ENCODE assay signal across 7 cellular contexts in the genomic region with DNA sequence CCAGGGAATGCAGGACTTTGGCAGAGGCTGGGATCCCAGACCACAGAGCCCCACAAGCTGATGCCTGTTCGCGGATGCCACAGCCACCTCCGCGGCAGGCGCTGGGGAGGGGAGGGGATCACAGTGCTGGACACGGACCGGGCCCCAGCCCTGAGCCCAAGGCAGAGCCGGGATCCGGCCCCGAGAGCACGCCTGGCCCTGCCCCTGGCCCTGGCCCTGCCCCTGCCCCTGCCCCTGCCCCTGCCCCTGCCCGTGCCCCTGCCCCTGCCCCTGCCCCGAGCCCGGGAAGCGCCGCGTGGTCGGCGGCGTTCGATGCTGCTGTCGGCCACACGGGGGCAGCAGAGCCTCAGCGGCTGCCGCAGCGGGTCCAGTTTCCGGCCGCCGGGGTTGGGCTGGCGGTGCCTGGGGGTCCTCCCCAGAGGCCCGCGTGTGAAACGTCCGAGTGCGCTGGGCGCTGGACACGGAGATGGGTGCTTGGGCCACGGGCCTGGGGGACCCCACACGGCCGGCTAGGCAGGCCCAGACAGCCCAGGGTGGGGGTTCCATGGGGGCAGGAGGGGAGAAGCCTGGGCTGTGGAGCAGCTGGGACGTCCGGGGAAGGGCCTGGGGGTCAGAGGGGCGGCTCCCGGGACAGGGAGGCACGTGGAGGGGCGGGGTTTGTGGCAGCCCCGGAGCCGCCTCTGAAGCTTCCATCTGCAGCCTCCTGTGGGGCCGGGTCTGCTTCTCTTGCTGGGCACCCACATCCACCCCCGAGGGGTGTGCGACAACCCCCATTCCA.
A peak's percentile ranks its signal among the peaks of the same experiment; 100 is the strongest.
DNase-seq lines count a peak whose midpoint lies in the region; ATAC-seq and TF ChIP-seq lines count a peak whose summit lies in the region.
"Not testable (repeated sequence)": the region's sequence is repeated elsewhere in the genome, so short reads cannot be mapped to it uniquely, and the experiment has no call there.

No MANE protein-coding gene starts in this region.

- H3K4me1 Mint-ChIP-seq in activated CD4-positive, alpha-beta T cell treated with anti-CD3 and anti-CD28 coated beads for 36 hours: not testable (repeated sequence)
- peaks cover 15% of the 10 kb centered on the region for H3K4me1 Mint-ChIP-seq in activated naive CD8-positive, alpha-beta T cell treated with anti-CD3 and anti-CD28 coated beads, Interleukin-2, amount 50 U/mL, for 24 hours

- not testable (repeated sequence) for TF ChIP-seq CTCF in mucosa of descending colon (IDR thresholded peaks at IDR 0.05)

- not testable (repeated sequence) for H3K9me3 ChIP-seq in mucosa of descending colon

- DNase-seq in activated CD4-positive, alpha-beta T cell treated with anti-CD3 and anti-CD28 coated beads for 36 hours: peak; percentile 52
- DNase-seq in activated naive CD8-positive, alpha-beta T cell treated with anti-CD3 and anti-CD28 coated beads, Interleukin-2, amount 50 U/mL, for 24 hours: peak; percentile 12
- not testable (repeated sequence) for DNase-seq in mucosa of descending colon

- H3K4me1 ChIP-seq in mucosa of descending colon (ENCODE audit: low read depth): not testable (repeated sequence)

- CTCF ChIA-PET in activated CD4-positive, alpha-beta T cell treated with anti-CD3 and anti-CD28 coated beads for 36 hours (lab: Charles Lee): not testable (repeated sequence)

- not testable (repeated sequence) for H3K9me3 Mint-ChIP-seq in activated CD4-positive, alpha-beta T cell treated with anti-CD3 and anti-CD28 coated beads for 36 hours (ENCODE audit: low read depth); activated naive CD8-positive, alpha-beta T cell treated with anti-CD3 and anti-CD28 coated beads, Interleukin-2, amount 50 U/mL, for 24 hours

- H3K4me3 ChIP-seq in mucosa of descending colon: not testable (repeated sequence)

- H3K36me3 Mint-ChIP-seq in activated CD4-positive, alpha-beta T cell treated with anti-CD3 and anti-CD28 coated beads for 36 hours (ENCODE audit: low read depth); activated naive CD8-positive, alpha-beta T cell treated with anti-CD3 and anti-CD28 coated beads, Interleukin-2, amount 50 U/mL, for 24 hours (ENCODE audit: low read depth): not testable (repeated sequence)

- not testable (repeated sequence) for H3K27me3 Mint-ChIP-seq in activated CD4-positive, alpha-beta T cell treated with anti-CD3 and anti-CD28 coated beads for 36 hours; activated naive CD8-positive, alpha-beta T cell treated with anti-CD3 and anti-CD28 coated beads, Interleukin-2, amount 50 U/mL, for 24 hours

- H3K4me3 Mint-ChIP-seq in activated CD4-positive, alpha-beta T cell treated with anti-CD3 and anti-CD28 coated beads for 36 hours; activated naive CD8-positive, alpha-beta T cell treated with anti-CD3 and anti-CD28 coated beads, Interleukin-2, amount 50 U/mL, for 24 hours: not testable (repeated sequence)

- H3K27ac Mint-ChIP-seq in activated CD4-positive, alpha-beta T cell treated with anti-CD3 and anti-CD28 coated beads for 36 hours; activated naive CD8-positive, alpha-beta T cell treated with anti-CD3 and anti-CD28 coated beads, Interleukin-2, amount 50 U/mL, for 24 hours: not testable (repeated sequence)

- peak; percentile 16 for ATAC-seq in GM18517 (IDR thresholded peaks at IDR 0.05; ENCODE audit: unreplicated experiment)
- ATAC-seq in GM21423 (IDR thresholded peaks at IDR 0.05; ENCODE audit: unreplicated experiment): peak; percentile 40
- ATAC-seq in HG02970 (IDR thresholded peaks at IDR 0.05; ENCODE audit: low FRiP score, unreplicated experiment): peak; percentile 39
- ATAC-seq in HG03565 (IDR thresholded peaks at IDR 0.05; ENCODE audit: unreplicated experiment): peak; percentile 35
- peak; percentile 70 for ATAC-seq in activated CD4-positive, alpha-beta T cell treated with anti-CD3 and anti-CD28 coated beads for 36 hours
- ATAC-seq in activated naive CD8-positive, alpha-beta T cell treated with anti-CD3 and anti-CD28 coated beads, Interleukin-2, amount 50 U/mL, for 24 hours: peak; percentile 56
- peak; percentile 82 for ATAC-seq in mucosa of descending colon

- H3K36me3 ChIP-seq in mucosa of descending colon (ENCODE audit: low read depth): not testable (repeated sequence)

- intact Hi-C loops in activated CD4-positive, alpha-beta T cell treated with anti-CD3 and anti-CD28 coated beads for 36 hours (cut with DNase I, micrococcal nuclease): loop anchor here (5.0 kb wide), 2 partner anchors 267 to 317 kb away; no protein-coding TSS in a partner anchor
- intact Hi-C loops in mucosa of descending colon (cut with DNase I, micrococcal nuclease): loop anchor here in 1 of 2 donors (10.0 kb wide), 1 partner anchor 265 kb away; no protein-coding TSS in a partner anchor

- POLR2A ChIA-PET in activated CD4-positive, alpha-beta T cell treated with anti-CD3 and anti-CD28 coated beads for 36 hours (lab: Charles Lee): not testable (repeated sequence)

Comparison
In these comparisons a context has a peak if more than half of its experiments do, and no peak if none do; other contexts are left out.
1. ATAC-seq: peak in every context shown above with its lines; median percentile 82 in mucosa of descending colon; 70 in activated CD4-positive, alpha-beta T cell treated with anti-CD3 and anti-CD28 coated beads for 36 hours; 56 in activated naive CD8-positive, alpha-beta T cell treated with anti-CD3 and anti-CD28 coated beads, Interleukin-2, amount 50 U/mL, for 24 hours; 40 in GM21423; 39 in HG02970; 35 in HG03565; 16 in GM18517.